Comparison of ENCODE assay signal across 22 cellular contexts in the genomic region with DNA sequence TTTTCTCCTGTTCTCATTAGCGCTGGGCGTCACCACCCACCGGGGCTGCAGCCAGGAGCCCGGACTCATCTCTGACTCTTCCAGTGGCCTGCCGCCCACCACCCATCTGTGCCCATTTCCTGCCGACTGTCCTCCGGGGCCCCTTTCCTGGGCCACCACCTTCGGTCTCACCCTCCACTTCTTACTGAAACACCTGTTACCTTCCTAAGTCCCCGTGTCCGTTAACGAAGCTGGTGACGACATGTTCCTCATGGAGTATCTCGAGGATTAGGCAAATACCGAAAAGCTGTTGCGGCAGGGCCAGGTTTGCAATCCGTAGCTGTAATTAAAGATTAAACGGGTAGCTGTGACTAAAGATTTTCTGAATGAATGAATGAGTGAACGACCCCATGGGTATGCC.
"Had no signal": no experiment of that assay in that cellular context is flagged by ENCODE, and none has a peak within 500 bp of the region (broad histone marks: within the 10 kb centered on the region; RNA-seq: fewer than 3 reads in every experiment).

No MANE protein-coding gene starts in this region.

- H3K4me3 ChIP-seq: gastrocnemius medialis, lung, ovary, psoas muscle, sigmoid colon, testis, tibial artery, upper lobe of left lung had no signal

- H3K36me3 ChIP-seq: gastrocnemius medialis, ovary, sigmoid colon, tibial artery, upper lobe of left lung had no signal

- ATAC-seq: esophagus mucosa; gastrocnemius medialis; left lobe of liver; natural killer cell; psoas muscle; right cardiac atrium; stimulated activated memory B cell treated with anti-CD40 and anti-IgM and Interleukin-4, amounts not matched to agents 10 μg/mL and 1 μg/mL and 100 μg/mL, for 72 hours; stimulated activated naive CD8-positive, alpha-beta T cell treated with anti-CD3 and anti-CD28 coated beads, Interleukin-15, Interleukin-2, amounts not matched to agents 100 U/mL and 50 U/mL, for 24 hours had no signal

- H3K27me3 ChIP-seq: ovary, sigmoid colon, testis had no signal

- H3K9me3 ChIP-seq: gastrocnemius medialis, ovary, psoas muscle, sigmoid colon, testis, tibial artery, upper lobe of left lung had no signal

- H3K27ac ChIP-seq: epithelial cell of prostate, gastrocnemius medialis, ovary, psoas muscle, sigmoid colon, testis, tibial artery, upper lobe of left lung had no signal

- H3K4me1 ChIP-seq: gastrocnemius medialis, psoas muscle, sigmoid colon, testis, tibial artery, upper lobe of left lung had no signal

- DNase-seq: effector CD8-positive, alpha-beta T cell; endodermal cell; foreskin fibroblast; gastrocnemius medialis; head of caudate nucleus; natural killer cell; occipital lobe; ovary; psoas muscle; right cardiac atrium; sigmoid colon; stimulated activated CD4-positive, alpha-beta T cell treated with anti-CD3 and anti-CD28 coated beads, Interleukin-4, amount 100 ng/mL, for 4 hours; stimulated activated naive CD8-positive, alpha-beta T cell treated with anti-CD3 and anti-CD28 coated beads, Interleukin-15, Interleukin-2, amounts not matched to agents 100 U/mL and 50 U/mL, for 24 hours; substantia nigra; testis; tibial artery; upper lobe of left lung had no signal
